8 cellular contexts compared by ENCODE assay signal in genomic region chr6:159104163-159104885, GRCh38.
A peak's percentile ranks its signal among the peaks of the same experiment; 100 is the strongest.
DNase-seq lines count a peak whose midpoint lies in the region; ATAC-seq lines count a peak whose summit lies in the region.

No MANE protein-coding gene starts in this region.

- peak; percentile 33 for ATAC-seq in HG02870 (IDR thresholded peaks at IDR 0.05; ENCODE audit: unreplicated experiment)

- DNase-seq in NCI-H187 (lab: John Stamatoyannopoulos, UW) (peak; percentile 34 to 38), NCI-H187 treated with DMSO at 0.1 percent for 48 hours (lab: John Stamatoyannopoulos, UW) (no peak), NCI-H2227 treated with DMSO at 0.1 percent for 48 hours (lab: John Stamatoyannopoulos, UW) (peak; percentile 1), cerebellar cortex (ENCODE audit: low spot score) (peak; percentile 70), left kidney (ENCODE audit: low read depth, low spot score) (peak; percentile 79)
- peak; percentile 70 to 74 for DNase-seq in activated CD4-positive, alpha-beta T cell treated with anti-CD3 and anti-CD28 coated beads for 24 hours (ENCODE audit: low read depth in 2 of 2)
- peak; percentile 49 to 75 (median 72) for DNase-seq in stimulated activated CD4-positive, alpha-beta T cell treated with anti-CD3 and anti-CD28 coated beads, TNF-alpha, amount 100 ng/mL, for 1 hour (ENCODE audit: low read depth in 3 of 3, low spot score in 1 of 3)
